ENCODE assay signal across 12 cellular contexts in the genomic region with DNA sequence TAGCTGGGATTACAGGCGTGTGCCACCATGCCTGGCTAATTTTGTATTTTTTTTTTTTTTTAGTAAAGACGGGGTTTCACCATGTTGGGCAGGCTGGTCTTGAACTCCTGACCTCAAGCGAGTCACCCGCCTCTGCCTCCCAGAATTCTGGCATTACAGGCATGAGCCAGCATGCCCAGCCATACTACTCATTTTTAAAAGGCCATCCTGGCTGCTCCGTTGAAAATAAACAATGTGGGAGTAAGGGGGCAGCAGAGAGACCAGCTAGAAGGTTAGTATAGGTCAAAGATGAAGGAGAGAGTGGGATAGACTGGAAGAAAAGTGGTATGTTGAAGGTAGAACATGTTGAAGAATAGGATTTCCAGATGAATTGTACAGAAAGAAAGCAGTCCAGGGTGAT. TPM values are rescaled to one million over a fixed set of nuclear protein-coding genes. Genes with fewer than 3 reads are reported as not detected.
DNase-seq lines count a peak whose midpoint lies in the region; ATAC-seq, FAIRE-seq and TF ChIP-seq lines count a peak whose summit lies in the region.
"Had no signal": no experiment of that assay in that cellular context is flagged by ENCODE, and none has a peak within 500 bp of the region (broad histone marks: within the 10 kb centered on the region; RNA-seq: fewer than 3 reads in every experiment).

No MANE protein-coding gene starts in this region.

- no peak overlapping the region for H2AFZ ChIP-seq in Karpas-422 (ENCODE audit: low read length)
- no peak overlapping the region for H2AFZ ChIP-seq in astrocyte (ENCODE audit: low read depth, low read length)

- H3K36me3 ChIP-seq in Karpas-422 (ENCODE audit: insufficient read depth, low read length), result no peaks in the 10 kb centered on the region
- no peaks in the 10 kb centered on the region for H3K36me3 ChIP-seq in astrocyte (ENCODE audit: insufficient read depth, low read length)
- H3K36me3 ChIP-seq in esophagus muscularis mucosa, result no peaks in the 10 kb centered on the region

- H3K27me3 ChIP-seq in Karpas-422 (ENCODE audit: low read length) (no peaks in the 10 kb centered on the region), astrocyte (ENCODE audit: insufficient read depth, low read length) (no peaks in the 10 kb centered on the region), esophagus muscularis mucosa (no peaks in the 10 kb centered on the region)

- no peaks in the 10 kb centered on the region for H3K4me1 ChIP-seq in Karpas-422 (ENCODE audit: low read length)
- H3K4me1 ChIP-seq in astrocyte (ENCODE audit: insufficient read depth, low read length), result no peaks in the 10 kb centered on the region
- no peaks in the 10 kb centered on the region for H3K4me1 ChIP-seq in esophagus muscularis mucosa

- H3K4me2 ChIP-seq in Karpas-422 (ENCODE audit: low read depth, low read length, poor library complexity, severe bottlenecking), result no peak overlapping the region
- no peak overlapping the region for H3K4me2 ChIP-seq in astrocyte (ENCODE audit: low read length)

- H4K20me1 ChIP-seq in Karpas-422 (ENCODE audit: insufficient read depth, low read depth, low read length) (no peaks in the 10 kb centered on the region), astrocyte (ENCODE audit: insufficient read depth, low read length) (no peaks in the 10 kb centered on the region)

- peaks cover 2% of the 10 kb centered on the region for H3K9me3 Mint-ChIP-seq in astrocyte (ENCODE audit: unreplicated experiment)
- H3K9me3 Mint-ChIP-seq: activated CD8-positive, alpha-beta T cell treated with anti-CD3 and anti-CD28 coated beads for 36 hours had no signal

- H3K9ac ChIP-seq in Karpas-422 (ENCODE audit: low read length), result no peak overlapping the region
- H3K9ac ChIP-seq in astrocyte (ENCODE audit: low read length), result no peak overlapping the region

- no peak for ATAC-seq in GM18520 (IDR thresholded peaks at IDR 0.05; ENCODE audit: unreplicated experiment)
- no peak for ATAC-seq in HG02852 (IDR thresholded peaks at IDR 0.05; ENCODE audit: unreplicated experiment)
- ATAC-seq: activated CD8-positive, alpha-beta T cell treated with anti-CD3 and anti-CD28 coated beads for 36 hours; GM12878 had no signal

- H3K4me1 Mint-ChIP-seq in astrocyte (ENCODE audit: low read depth, unreplicated experiment), result peaks cover 4% of the 10 kb centered on the region

- H3K4me3 ChIP-seq in Karpas-422 (ENCODE audit: low read length) (no peak overlapping the region), astrocyte (ENCODE audit: insufficient read depth, low read depth, low read length) (no peak overlapping the region), esophagus muscularis mucosa (no peak overlapping the region)
- H3K4me3 ChIP-seq: GM12878 had no signal

- no peaks in the 10 kb centered on the region for H3K79me2 ChIP-seq in Karpas-422 (ENCODE audit: low read length)
- H3K79me2 ChIP-seq in astrocyte (ENCODE audit: insufficient read depth, low read length), result no peaks in the 10 kb centered on the region

- intact Hi-C loops in esophagus muscularis mucosa (cut with DNase I), result no loop called here

- TF ChIP-seq CTCF in astrocyte (IDR thresholded peaks at IDR 0.05; ENCODE audit: insufficient read depth, low read depth, low read length), result peak; percentile 12
- no peak for TF ChIP-seq CTCF in esophagus muscularis mucosa (IDR thresholded peaks at IDR 0.05)

- H3K27ac ChIP-seq in Karpas-422 (ENCODE audit: low read length) (no peak overlapping the region), astrocyte (ENCODE audit: low read depth, low read length) (no peak overlapping the region), esophagus muscularis mucosa (replicated peaks in 1 of 4) (no peak overlapping the region)

- FAIRE-seq in astrocyte (lab: Jason Lieb, UNC), result no peak
- FAIRE-seq: GM12878 had no signal

- DNase-seq in EL (peak; percentile 80), Karpas-422 (peak; percentile 49), astrocyte (ENCODE audit: low read depth) (peak; percentile 42), kidney tubule cell (ENCODE audit: low spot score) (peak; percentile 61), ureter (ENCODE audit: low spot score) (no peak), esophagus muscularis mucosa (ENCODE audit: extremely low spot score) (no peak)
- DNase-seq: activated CD8-positive, alpha-beta T cell treated with anti-CD3 and anti-CD28 coated beads for 36 hours; retina had no signal

- H3K9me2 ChIP-seq in Karpas-422 (replicated peaks; ENCODE audit: insufficient read depth, low read length), result no peaks in the 10 kb centered on the region

- no peak for TF ChIP-seq EP300 in esophagus muscularis mucosa (IDR thresholded peaks at IDR 0.05)

- 79% methylated on average over 5 of the region's 5 CpGs for WGBS in esophagus muscularis mucosa

- H3K27me3 Mint-ChIP-seq in astrocyte (ENCODE audit: low read depth, unreplicated experiment), result no peaks in the 10 kb centered on the region
- H3K27me3 Mint-ChIP-seq: activated CD8-positive, alpha-beta T cell treated with anti-CD3 and anti-CD28 coated beads for 36 hours; brain had no signal

- TF ChIP-seq POLR2A in esophagus muscularis mucosa (IDR thresholded peaks at IDR 0.05; ENCODE audit: low read depth), result no peak

- peak overlapping the region; percentile 59 for H3K27ac Mint-ChIP-seq in astrocyte (ENCODE audit: unreplicated experiment)
- H3K27ac Mint-ChIP-seq: activated CD8-positive, alpha-beta T cell treated with anti-CD3 and anti-CD28 coated beads for 36 hours; brain had no signal

- H3K9me3 ChIP-seq in Karpas-422 (ENCODE audit: low read length) (no peaks in the 10 kb centered on the region), astrocyte (ENCODE audit: insufficient read depth, low read depth, low read length) (no peaks in the 10 kb centered on the region), esophagus muscularis mucosa (no peaks in the 10 kb centered on the region)

- no peak overlapping the region for H3K4me3 Mint-ChIP-seq in astrocyte (ENCODE audit: unreplicated experiment)
- H3K4me3 Mint-ChIP-seq: activated CD8-positive, alpha-beta T cell treated with anti-CD3 and anti-CD28 coated beads for 36 hours; brain had no signal

- no peaks in the 10 kb centered on the region for H3K36me3 Mint-ChIP-seq in astrocyte (ENCODE audit: low read depth, unreplicated experiment)
- H3K36me3 Mint-ChIP-seq: brain had no signal

RNA-seq across cellular contexts. Expression of a gene that starts 17.6 kb away (rescaled TPM):
- 10.5 and 30.3 TPM in 2 replicates for total RNA-seq in Karpas-422 (2014; rRNA removed; shearing (Covaris generic); ENCODE audit: low replicate concordance)
- total RNA-seq in astrocyte, result 34.7 and 38.7 TPM in 2 replicates
- 34.9 TPM for total RNA-seq in ureter
- total RNA-seq in esophagus muscularis mucosa, result 10 to 100 TPM; 33.2 to 46.3 (median 44.0) TPM

RNA-seq across cellular contexts. Expression of a gene that starts 51.6 kb away (rescaled TPM):
- 0.04 TPM in 1 of 2 replicates, not detected in the other for total RNA-seq in Karpas-422 (2014; rRNA removed; shearing (Covaris generic); ENCODE audit: low replicate concordance)
- 50.0 and 54.6 TPM in 2 replicates for total RNA-seq in astrocyte
- 49.2 TPM for total RNA-seq in ureter
- 10 to 100 TPM; 24.9 to 37.6 (median 27.6) TPM for total RNA-seq in esophagus muscularis mucosa

Comparison
In these comparisons a context has a peak if more than half of its experiments do, and no peak if none do; other contexts are left out.
1. DNase-seq: peak in EL (single experiment), Karpas-422 (single experiment), astrocyte (single experiment) and kidney tubule cell (single experiment); none in ureter (single experiment) and esophagus muscularis mucosa (single experiment).
2. RNA of a gene that starts 51.6 kb away (total RNA-seq): 50.0 to 54.6 TPM in astrocyte, 49.2 TPM in ureter (single experiment) and 24.9 to 37.6 TPM in esophagus muscularis mucosa; 0.04 TPM in Karpas-422; every median in the first group is over 10 times any median in the second.